8 cellular contexts compared by ENCODE assay signal in genomic region chr12:100573499-100574261, GRCh38. TPM values are rescaled to one million over a fixed set of nuclear protein-coding genes. Genes with fewer than 3 reads are reported as not detected.
DNase-seq lines count a peak whose midpoint lies in the region; ATAC-seq and TF ChIP-seq lines count a peak whose summit lies in the region.

TSS of gene GAS2L3 (plus strand) at chr12:100573684. CDS start at chr12:100594905, 21,221 bp downstream.

- H3K4me1 ChIP-seq in left lung: peaks cover 0 to 15% of the 10 kb centered on the region in 2 donors

- H3K9me3 Mint-ChIP-seq in activated CD4-positive, alpha-beta T cell treated with anti-CD3 and anti-CD28 coated beads, Interleukin-2, amount 10 ng/mL, durations not matched to agents 7 days and 5 days: no peaks in the 10 kb centered on the region

- POLR2A ChIA-PET in activated CD4-positive, alpha-beta T cell treated with anti-CD3 and anti-CD28 coated beads, Interleukin-2, amount 10 ng/mL, durations not matched to agents 7 days and 5 days (lab: Charles Lee): no interaction called here

- peaks cover 16% of the 10 kb centered on the region for H3K4me1 Mint-ChIP-seq in activated CD4-positive, alpha-beta T cell treated with anti-CD3 and anti-CD28 coated beads, Interleukin-2, amount 10 ng/mL, durations not matched to agents 7 days and 5 days

- peaks cover 32% of the 10 kb centered on the region for H3K27me3 Mint-ChIP-seq in activated CD4-positive, alpha-beta T cell treated with anti-CD3 and anti-CD28 coated beads, Interleukin-2, amount 10 ng/mL, durations not matched to agents 7 days and 5 days

- CTCF ChIA-PET in activated CD4-positive, alpha-beta T cell treated with anti-CD3 and anti-CD28 coated beads, Interleukin-2, amount 10 ng/mL, durations not matched to agents 7 days and 5 days (lab: Charles Lee): interaction anchor here (0.5 kb wide), 1 partner anchor 437 kb away, joined by 3 read pairs; no protein-coding TSS in a partner anchor

- H3K27me3 ChIP-seq in dorsolateral prefrontal cortex (peaks cover 0 to 5% (median 0%) of the 10 kb centered on the region in 45 donors), left lung (no peaks in the 10 kb centered on the region)

- intact Hi-C loops in dorsolateral prefrontal cortex (cut with DNase I): no loop called here
- intact Hi-C loops in left lung (cut with DNase I): no loop called here

- H3K36me3 Mint-ChIP-seq in activated CD4-positive, alpha-beta T cell treated with anti-CD3 and anti-CD28 coated beads, Interleukin-2, amount 10 ng/mL, durations not matched to agents 7 days and 5 days (ENCODE audit: low read depth): no peaks in the 10 kb centered on the region

- peak within 1 kb of the TSS; percentile 93 for H3K4me3 Mint-ChIP-seq in activated CD4-positive, alpha-beta T cell treated with anti-CD3 and anti-CD28 coated beads, Interleukin-2, amount 10 ng/mL, durations not matched to agents 7 days and 5 days

- no peaks in the 10 kb centered on the region for H3K36me3 ChIP-seq in left lung

- no peak for TF ChIP-seq CTCF in AG09309 (IDR thresholded peaks at IDR 0.05; ENCODE audit: control insufficient read depth, insufficient read depth, low read depth, low read length, missing control alignments)
- peak in 28 of 56 donors; percentile 3 to 48 (median 24) for TF ChIP-seq CTCF in dorsolateral prefrontal cortex (IDR thresholded peaks at IDR 0.05 in 54 of 56, conservative IDR thresholded peaks at IDR 0.05 in 2 of 56; ENCODE audit: low read depth in 1 of 56, partially characterized antibody in 56 of 56)
- TF ChIP-seq CTCF in left lung (IDR thresholded peaks at IDR 0.05): no peak

- H3K4me3 ChIP-seq in AG09309 (ENCODE audit: control insufficient read depth, low read depth, low read length) (peak within 1 kb of the TSS; percentile 87), dorsolateral prefrontal cortex (peak within 1 kb of the TSS; percentile 52 to 97 (median 77)), left lung (peak within 1 kb of the TSS; percentile 61 to 79)

- H3K27ac ChIP-seq in dorsolateral prefrontal cortex (peak within 1 kb of the TSS in 44 of 59 donors; percentile 4 to 82 (median 52)), left lung (peak within 1 kb of the TSS; percentile 71 to 81)

- DNase-seq in AG09309 (ENCODE audit: low read depth) (no peak), NCI-H2227 (lab: John Stamatoyannopoulos, UW; ENCODE audit: unreplicated experiment) (peak; percentile 93), dorsolateral prefrontal cortex (peak; percentile 68 to 89 (median 78)), left lung (peak; percentile 93 to 97)
- DNase-seq in activated CD4-positive, alpha-beta T cell treated with anti-CD3 and anti-CD28 coated beads, Interleukin-2, amount 10 ng/mL, durations not matched to agents 7 days and 5 days: peak; percentile 68
- DNase-seq in stimulated activated CD4-positive, alpha-beta T cell treated with anti-CD3 and anti-CD28 coated beads, Interleukin-1b, Interleukin-23, amount 100 ng/mL, for 48 hours: peak; percentile 53

- H3K27ac Mint-ChIP-seq in activated CD4-positive, alpha-beta T cell treated with anti-CD3 and anti-CD28 coated beads, Interleukin-2, amount 10 ng/mL, durations not matched to agents 7 days and 5 days: peak within 1 kb of the TSS; percentile 90

- peak; percentile 97 for ATAC-seq in GM18907 (IDR thresholded peaks at IDR 0.05; ENCODE audit: unreplicated experiment)
- peak; percentile 98 for ATAC-seq in HG03097 (IDR thresholded peaks at IDR 0.05; ENCODE audit: low FRiP score, unreplicated experiment)
- ATAC-seq in left lung: peak; percentile 99

- H3K9me3 ChIP-seq in left lung: no peaks in the 10 kb centered on the region

RNA-seq across cellular contexts. Expression of gene GAS2L3, which starts in this region (rescaled TPM):
- 1 to 10 TPM; 4.4 to 6.5 TPM for total RNA-seq in activated CD4-positive, alpha-beta T cell treated with anti-CD3 and anti-CD28 coated beads, Interleukin-2, amount 10 ng/mL, durations not matched to agents 7 days and 5 days
- 1 to 10 TPM in 112 of 120 experiments, under 1 TPM in 8; 0.39 to 8.7 (median 2.6) TPM for total RNA-seq in dorsolateral prefrontal cortex
- total RNA-seq in left lung: 10 to 100 TPM; 14.7 to 15.8 TPM
